ENCODE assay signal across 27 cellular contexts in genomic region chr2:226556050-226556449, GRCh38.
"Had no signal": no experiment of that assay in that cellular context is flagged by ENCODE, and none has a peak within 500 bp of the region (broad histone marks: within the 10 kb centered on the region; RNA-seq: fewer than 3 reads in every experiment).

No MANE protein-coding gene starts in this region.

- H3K27me3 ChIP-seq: breast epithelium, testis, transverse colon had no signal

- H3K36me3 ChIP-seq: breast epithelium, heart left ventricle, lower lobe of right lung, transverse colon had no signal

- H3K27ac ChIP-seq: breast epithelium, heart left ventricle, lower lobe of right lung, testis, transverse colon had no signal

- H3K4me3 ChIP-seq: breast epithelium, heart left ventricle, lower lobe of right lung, mucosa of descending colon, testis, transverse colon had no signal

- ATAC-seq: activated T-cell treated with anti-CD3 and anti-CD28 coated beads, Interleukin-2, amount 50 U/mL, for 4 hours; activated T-helper 17 cell treated with anti-CD3 and anti-CD28 coated beads, Interleukin-2, amount 50 U/mL, for 72 hours; heart left ventricle; left lobe of liver; lower lobe of right lung; mucosa of descending colon; natural killer cell treated with Interleukin-12 subunit alpha and Interleukin-12 subunit beta and Interleukin-15 and Interleukin-18, amount 100 ng/mL, for 72 hours; right cardiac atrium; stimulated activated naive CD8-positive, alpha-beta T cell treated with anti-CD3 and anti-CD28 coated beads, Interleukin-15, Interleukin-2, amounts not matched to agents 100 U/mL and 50 U/mL, for 24 hours had no signal

- DNase-seq: activated CD4-positive, alpha-beta memory T cell treated with anti-CD3 and anti-CD28 coated beads, Interleukin-2, amount 10 ng/mL, durations not matched to agents 7 days and 5 days; activated CD4-positive, alpha-beta T cell treated with anti-CD3 and anti-CD28 coated beads, Interleukin-2, amount 10 ng/mL, durations not matched to agents 24 days and 14 days; activated CD4-positive, CD25-positive, alpha-beta regulatory T cell treated with anti-CD3 and anti-CD28 coated beads, Interleukin-2, amount 50 U/mL, for 72 hours; activated CD8-positive, alpha-beta memory T cell treated with anti-CD3 and anti-CD28 coated beads, Interleukin-2, amount 50 U/mL, for 48 hours; activated gamma-delta T cell treated with Interleukin-2 at 50 U/mL for 16 hours; activated naive CD4-positive, alpha-beta T cell treated with anti-CD3 and anti-CD28 coated beads, Interleukin-2, amount 50 U/mL, for 16 hours; activated T-cell treated with anti-CD3 and anti-CD28 coated beads, Interleukin-2, amount 50 U/mL, for 4 hours; amniotic stem cell; central memory CD4-positive, alpha-beta T cell; heart left ventricle; hypothalamus; kidney glomerular epithelial cell; lower lobe of right lung; mesenchymal stem cell; mucosa of descending colon; posterior cingulate gyrus; right cardiac atrium; stimulated activated CD4-positive, alpha-beta T cell treated with anti-CD3 and anti-CD28 coated beads, Interleukin-4, amount 100 ng/mL, for 1 hour; stimulated activated naive CD8-positive, alpha-beta T cell treated with anti-CD3 and anti-CD28 coated beads, Interleukin-15, Interleukin-2, amounts not matched to agents 100 U/mL and 50 U/mL, for 24 hours; T-helper 9 cell; testis; transverse colon had no signal

- H3K4me1 ChIP-seq: breast epithelium, lower lobe of right lung, testis had no signal

- FAIRE-seq: endothelial cell of umbilical vein had no signal

- H3K9me3 ChIP-seq: breast epithelium, heart left ventricle, lower lobe of right lung, mucosa of descending colon, testis, transverse colon had no signal
